ENCODE assay signal across 8 cellular contexts in the genomic region with DNA sequence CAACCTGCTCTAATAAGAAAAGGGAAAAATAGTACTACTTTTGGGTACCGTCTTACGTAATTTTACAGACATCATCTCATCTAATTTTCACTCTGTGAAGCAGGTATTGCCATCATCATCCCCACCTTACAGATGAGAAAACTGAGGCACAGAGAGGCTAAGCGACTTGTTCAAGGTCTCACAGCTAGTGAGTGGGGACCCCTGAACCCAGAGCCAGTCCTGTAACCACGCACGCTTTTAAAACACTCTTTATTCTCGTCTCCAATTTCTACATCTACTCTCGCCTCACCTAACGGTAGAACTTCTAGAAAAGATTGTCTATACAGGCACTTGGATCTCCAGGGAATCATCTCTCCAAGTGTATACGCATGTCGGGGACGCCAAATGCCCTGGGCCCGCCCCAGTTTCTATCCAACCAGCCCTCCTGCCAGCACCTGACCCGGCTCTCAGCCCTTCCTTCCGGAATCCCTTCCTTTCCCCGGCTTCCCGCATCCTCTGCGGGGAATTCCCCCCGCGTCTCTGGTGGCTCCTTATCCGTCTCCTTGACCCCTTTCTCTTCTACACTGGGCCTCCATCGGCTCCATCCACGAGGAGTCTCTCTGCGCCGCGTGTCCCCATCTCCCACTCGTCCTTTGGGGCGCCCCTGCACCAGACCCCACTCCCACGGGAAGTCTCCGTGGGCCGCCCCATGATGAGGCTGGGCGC. TPM values are rescaled to one million over a fixed set of nuclear protein-coding genes. Genes with fewer than 3 reads are reported as not detected.
DNase-seq lines count a peak whose midpoint lies in the region; ATAC-seq and TF ChIP-seq lines count a peak whose summit lies in the region.

No MANE protein-coding gene starts in this region.

- POLR2A ChIA-PET in activated CD4-positive, alpha-beta T cell treated with anti-CD3 and anti-CD28 coated beads, Interleukin-2, amount 10 ng/mL, durations not matched to agents 7 days and 5 days (lab: Charles Lee): interaction anchor here (1.0 to 1.4 kb wide), 2 partner anchors 36 to 38 kb away, joined by 4 to 5 read pairs; no protein-coding TSS in a partner anchor

- DNase-seq in activated gamma-delta T cell treated with Interleukin-2 at 50 U/mL for 16 hours: peak; percentile 40
- no peak for DNase-seq in activated gamma-delta T cell (lab: John Stamatoyannopoulos, UW)
- DNase-seq in activated CD4-positive, alpha-beta T cell treated with anti-CD3 and anti-CD28 coated beads, Interleukin-2, amount 10 ng/mL, durations not matched to agents 7 days and 5 days: peak; percentile 42
- no peak for DNase-seq in fibroblast of villous mesenchyme (ENCODE audit: low read depth)
- DNase-seq in omental fat pad (ENCODE audit: low spot score): peak; percentile 46
- no peak for DNase-seq in NCI-H510A (lab: John Stamatoyannopoulos, UW)
- no peak for DNase-seq in GM20000 (ENCODE audit: low spot score)

- H3K36me3 Mint-ChIP-seq in activated CD4-positive, alpha-beta T cell treated with anti-CD3 and anti-CD28 coated beads, Interleukin-2, amount 10 ng/mL, durations not matched to agents 7 days and 5 days (ENCODE audit: low read depth): peaks cover 44% of the 10 kb centered on the region

- no peaks in the 10 kb centered on the region for H3K9me3 Mint-ChIP-seq in activated CD4-positive, alpha-beta T cell treated with anti-CD3 and anti-CD28 coated beads, Interleukin-2, amount 10 ng/mL, durations not matched to agents 7 days and 5 days

- H3K4me3 ChIP-seq in fibroblast of villous mesenchyme (ENCODE audit: low read depth, low read length): peak overlapping the region; percentile 60

- CTCF ChIA-PET in activated CD4-positive, alpha-beta T cell treated with anti-CD3 and anti-CD28 coated beads, Interleukin-2, amount 10 ng/mL, durations not matched to agents 7 days and 5 days (lab: Charles Lee): interaction anchor here (0.9 to 3.2 kb wide), 6 partner anchors 11 to 45 kb away, joined by 3 to 11 read pairs (median 4); no protein-coding TSS in a partner anchor

- peak overlapping the region; percentile 92 for H3K4me3 Mint-ChIP-seq in activated CD4-positive, alpha-beta T cell treated with anti-CD3 and anti-CD28 coated beads, Interleukin-2, amount 10 ng/mL, durations not matched to agents 7 days and 5 days

- no peaks in the 10 kb centered on the region for H3K27me3 Mint-ChIP-seq in activated CD4-positive, alpha-beta T cell treated with anti-CD3 and anti-CD28 coated beads, Interleukin-2, amount 10 ng/mL, durations not matched to agents 7 days and 5 days

- ATAC-seq in omental fat pad (ENCODE audit: low FRiP score) (peak; percentile 78), GM19463 (IDR thresholded peaks at IDR 0.05; ENCODE audit: unreplicated experiment) (no peak)

- TF ChIP-seq CTCF in fibroblast of villous mesenchyme (IDR thresholded peaks at IDR 0.05; ENCODE audit: insufficient read depth, low read depth, low read length): no peak
- TF ChIP-seq CTCF in omental fat pad (IDR thresholded peaks at IDR 0.05): no peak
- no peak for TF ChIP-seq CTCF in GM20000 (IDR thresholded peaks at IDR 0.05; ENCODE audit: extremely low read depth, missing control alignments)

- peaks cover 82% of the 10 kb centered on the region for H3K4me1 Mint-ChIP-seq in activated CD4-positive, alpha-beta T cell treated with anti-CD3 and anti-CD28 coated beads, Interleukin-2, amount 10 ng/mL, durations not matched to agents 7 days and 5 days

- peak overlapping the region; percentile 98 for H3K27ac Mint-ChIP-seq in activated CD4-positive, alpha-beta T cell treated with anti-CD3 and anti-CD28 coated beads, Interleukin-2, amount 10 ng/mL, durations not matched to agents 7 days and 5 days

RNA-seq across cellular contexts. Expression of a gene that starts 1.6 kb away (rescaled TPM):
- total RNA-seq in activated CD4-positive, alpha-beta T cell treated with anti-CD3 and anti-CD28 coated beads, Interleukin-2, amount 10 ng/mL, durations not matched to agents 7 days and 5 days: 10 to 100 TPM; 61.9 to 64.3 TPM
- 0.86 and 1.6 TPM in 2 replicates for total RNA-seq in fibroblast of villous mesenchyme
- total RNA-seq in omental fat pad: 1 to 10 TPM; 3.0 to 9.0 (median 6.1) TPM

RNA-seq across cellular contexts. Expression of a gene that starts 51.2 kb away (rescaled TPM):
- total RNA-seq in activated CD4-positive, alpha-beta T cell treated with anti-CD3 and anti-CD28 coated beads, Interleukin-2, amount 10 ng/mL, durations not matched to agents 7 days and 5 days: 100 to 1,000 TPM; 331 to 351 TPM
- 27.1 and 35.8 TPM in 2 replicates for total RNA-seq in fibroblast of villous mesenchyme
- 10 to 100 TPM; 16.3 to 31.2 (median 25.3) TPM for total RNA-seq in omental fat pad

Comparison
In these comparisons a context has a peak if more than half of its experiments do, and no peak if none do; other contexts are left out.
1. DNase-seq: peak in activated gamma-delta T cell treated with Interleukin-2 at 50 U/mL for 16 hours (single experiment), activated CD4-positive, alpha-beta T cell treated with anti-CD3 and anti-CD28 coated beads, Interleukin-2, amount 10 ng/mL, durations not matched to agents 7 days and 5 days (single experiment) and omental fat pad (single experiment); none in activated gamma-delta T cell (single experiment), fibroblast of villous mesenchyme (single experiment), NCI-H510A (single experiment) and GM20000 (single experiment).
2. RNA of a gene that starts 1.6 kb away (total RNA-seq): 61.9 to 64.3 TPM in activated CD4-positive, alpha-beta T cell treated with anti-CD3 and anti-CD28 coated beads, Interleukin-2, amount 10 ng/mL, durations not matched to agents 7 days and 5 days; 3.0 to 9.0 TPM in omental fat pad and 0.86 to 1.6 TPM in fibroblast of villous mesenchyme; every median in the first group is over 4 times any median in the second.